Comparison of ENCODE assay signal across 8 cellular contexts in the genomic region with DNA sequence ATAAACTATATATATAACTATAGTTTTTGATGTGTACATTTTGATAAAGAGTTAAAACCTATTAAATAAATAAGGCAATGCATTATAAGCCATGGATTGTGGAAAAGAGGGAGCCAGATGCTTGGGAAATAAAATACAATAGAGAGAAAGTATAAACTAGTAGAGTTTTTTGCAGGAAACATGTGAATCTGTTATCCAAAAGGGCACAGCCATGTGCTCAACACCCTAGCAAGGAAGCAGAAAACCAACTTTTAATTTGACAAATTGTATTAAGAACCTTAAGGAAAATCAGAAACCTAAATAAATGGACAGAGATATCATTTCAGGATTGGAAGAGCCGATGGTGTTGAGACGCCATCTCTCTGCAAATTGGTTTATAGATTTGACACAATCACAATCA.
"Had no signal": no experiment of that assay in that cellular context is flagged by ENCODE, and none has a peak within 500 bp of the region (broad histone marks: within the 10 kb centered on the region; RNA-seq: fewer than 3 reads in every experiment).

No MANE protein-coding gene starts in this region.

- H3K4me3 Mint-ChIP-seq: GM23338, IgD-negative memory B cell had no signal

- H2AFZ ChIP-seq: GM23338 had no signal

- H3K27ac Mint-ChIP-seq: GM23338 had no signal

- H3K9ac ChIP-seq: KMS-11 had no signal

- DNase-seq: KBM-7 had no signal

- H3K36me3 Mint-ChIP-seq: IgD-negative memory B cell had no signal

- H3K9me3 Mint-ChIP-seq: GM23338, IgD-negative memory B cell had no signal

- H3K4me2 ChIP-seq: GM23338, KMS-11 had no signal

- H3K9me3 ChIP-seq: HAP-1 had no signal

- ATAC-seq: GM23338 had no signal

- H3K36me3 ChIP-seq: HAP-1 had no signal

- FAIRE-seq: H1, H54, HTR-8/SVneo had no signal

- H3K4me3 ChIP-seq: GM23338, HAP-1 had no signal

- H3K27ac ChIP-seq: KMS-11 had no signal
